Comparison of ENCODE assay signal across 8 cellular contexts in the genomic region with DNA sequence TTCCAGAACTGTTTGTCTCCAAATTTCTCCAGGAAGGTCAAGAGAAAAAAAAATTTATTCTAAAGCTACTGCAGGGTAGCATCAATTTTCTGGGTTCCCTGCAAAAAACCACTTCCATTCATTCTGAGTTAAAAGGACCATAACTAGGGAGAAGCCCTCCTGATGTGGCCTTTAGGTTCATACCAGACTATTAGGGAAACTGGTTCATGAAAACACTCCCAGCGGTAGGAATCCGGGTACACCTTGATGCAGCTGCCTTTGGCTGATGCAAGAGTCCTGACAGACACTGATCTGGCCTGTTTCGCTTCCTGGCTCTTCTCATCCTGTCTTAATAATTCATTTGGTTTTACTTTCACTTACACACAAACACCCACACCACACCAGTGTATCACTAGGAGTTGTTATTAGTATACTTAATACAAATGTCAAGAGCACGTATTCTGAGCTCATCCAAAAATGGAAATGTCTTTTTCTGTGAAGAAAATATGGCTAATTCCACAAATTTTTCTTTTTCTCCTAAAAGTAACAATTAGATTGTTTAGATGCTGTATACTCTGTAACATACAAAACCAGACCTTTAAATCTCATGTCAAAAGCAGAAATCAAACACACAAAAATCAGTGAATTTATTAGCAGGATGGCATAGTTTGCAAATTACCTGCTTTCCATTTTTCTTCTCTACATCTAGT. TPM values are rescaled to one million over a fixed set of nuclear protein-coding genes. Genes with fewer than 3 reads are reported as not detected.
DNase-seq lines count a peak whose midpoint lies in the region; ATAC-seq and TF ChIP-seq lines count a peak whose summit lies in the region.

No MANE protein-coding gene starts in this region.

- no peaks in the 10 kb centered on the region for H3K36me3 ChIP-seq in lung (ENCODE audit: control insufficient read depth in 2 of 2, insufficient read depth in 2 of 2, low read length in 2 of 2)

- H3K27ac ChIP-seq in lung (ENCODE audit: low read depth in 1 of 2, low read length in 1 of 2) = peak overlapping the region; percentile 60 to 77

- no peaks in the 10 kb centered on the region for H3K9me3 ChIP-seq in lung (ENCODE audit: control insufficient read depth in 2 of 2, insufficient read depth in 1 of 2, low read length in 1 of 2)

- in situ Hi-C loops in ACHN (cut with HindIII; ENCODE audit: low pct_ligation_motif_present, low pct_unique_long_range_greater_than_20kb, low sequenced_read_pairs) = no loop called here

- no peaks in the 10 kb centered on the region for H3K9me3 Mint-ChIP-seq in activated naive CD8-positive, alpha-beta T cell treated with anti-CD3 and anti-CD28 coated beads, Interleukin-2, amount 50 U/mL, for 24 hours

- ATAC-seq in GM19035 (IDR thresholded peaks at IDR 0.05; ENCODE audit: unreplicated experiment) (peak; percentile 93), HG03108 (IDR thresholded peaks at IDR 0.05; ENCODE audit: unreplicated experiment) (peak; percentile 89), lung (ENCODE audit: insufficient read depth, low FRiP score) (peak; percentile 43)
- ATAC-seq in activated naive CD8-positive, alpha-beta T cell treated with anti-CD3 and anti-CD28 coated beads, Interleukin-2, amount 50 U/mL, for 24 hours = peak; percentile 96

- H3K27me3 ChIP-seq in lung (ENCODE audit: control insufficient read depth, insufficient read depth) = no peaks in the 10 kb centered on the region

- H3K27ac Mint-ChIP-seq in activated naive CD8-positive, alpha-beta T cell treated with anti-CD3 and anti-CD28 coated beads, Interleukin-2, amount 50 U/mL, for 24 hours = peak overlapping the region; percentile 97

- no peaks in the 10 kb centered on the region for H3K36me3 Mint-ChIP-seq in activated naive CD8-positive, alpha-beta T cell treated with anti-CD3 and anti-CD28 coated beads, Interleukin-2, amount 50 U/mL, for 24 hours (ENCODE audit: low read depth)

- peak; percentile 84 for DNase-seq in ACHN
- DNase-seq in SHP77 treated with DMSO at 0.1 percent for 48 hours (lab: John Stamatoyannopoulos, UW) = peak; percentile 37
- DNase-seq in activated naive CD8-positive, alpha-beta T cell treated with anti-CD3 and anti-CD28 coated beads, Interleukin-2, amount 50 U/mL, for 24 hours = peak; percentile 58
- no peak for DNase-seq in lung (ENCODE audit: low spot score)
- peak; percentile 56 for DNase-seq in stimulated activated naive CD4-positive, alpha-beta T cell treated with Interleukin-2 at 50 U/mL for 16 hours (lab: John Stamatoyannopoulos, UW)
- no peak for DNase-seq in Ammon's horn (ENCODE audit: low spot score)

- H3K4me3 Mint-ChIP-seq in activated naive CD8-positive, alpha-beta T cell treated with anti-CD3 and anti-CD28 coated beads, Interleukin-2, amount 50 U/mL, for 24 hours = peak overlapping the region; percentile 65

- 33 to 40% methylated on average over 4 of the region's 4 CpGs for WGBS in lung, 2 donors

- H3K4me3 ChIP-seq in lung = no peak overlapping the region

- peaks cover 69% of the 10 kb centered on the region for H3K4me1 Mint-ChIP-seq in activated naive CD8-positive, alpha-beta T cell treated with anti-CD3 and anti-CD28 coated beads, Interleukin-2, amount 50 U/mL, for 24 hours

- peaks cover 2% of the 10 kb centered on the region in 2 donors for H3K4me1 ChIP-seq in lung (ENCODE audit: control insufficient read depth in 2 of 2, insufficient read depth in 2 of 2, low read length in 2 of 2)

- TF ChIP-seq CTCF in lung (IDR thresholded peaks at IDR 0.05; ENCODE audit: control extremely low read depth, extremely low read depth) = no peak

- no peaks in the 10 kb centered on the region for H3K27me3 Mint-ChIP-seq in activated naive CD8-positive, alpha-beta T cell treated with anti-CD3 and anti-CD28 coated beads, Interleukin-2, amount 50 U/mL, for 24 hours

RNA-seq across cellular contexts. Expression of a gene that starts 38.4 kb away (rescaled TPM):
- total RNA-seq in lung = 10 to 100 TPM; 44.4 to 70.7 TPM
- polyA plus RNA-seq in lung = 10 to 100 TPM; 16.4 to 21.6 TPM

Comparison
In these comparisons a context has a peak if more than half of its experiments do, and no peak if none do; other contexts are left out.
1. DNase-seq: peak in ACHN (single experiment), SHP77 treated with DMSO at 0.1 percent for 48 hours (single experiment), activated naive CD8-positive, alpha-beta T cell treated with anti-CD3 and anti-CD28 coated beads, Interleukin-2, amount 50 U/mL, for 24 hours (single experiment) and stimulated activated naive CD4-positive, alpha-beta T cell treated with Interleukin-2 at 50 U/mL for 16 hours (single experiment); none in lung (single experiment) and Ammon's horn (single experiment).
2. ATAC-seq: peak in every context shown above with its lines; median percentile 96 in activated naive CD8-positive, alpha-beta T cell treated with anti-CD3 and anti-CD28 coated beads, Interleukin-2, amount 50 U/mL, for 24 hours; 93 in GM19035; 89 in HG03108; 43 in lung.